15 cellular contexts compared by ENCODE assay signal in the genomic region with DNA sequence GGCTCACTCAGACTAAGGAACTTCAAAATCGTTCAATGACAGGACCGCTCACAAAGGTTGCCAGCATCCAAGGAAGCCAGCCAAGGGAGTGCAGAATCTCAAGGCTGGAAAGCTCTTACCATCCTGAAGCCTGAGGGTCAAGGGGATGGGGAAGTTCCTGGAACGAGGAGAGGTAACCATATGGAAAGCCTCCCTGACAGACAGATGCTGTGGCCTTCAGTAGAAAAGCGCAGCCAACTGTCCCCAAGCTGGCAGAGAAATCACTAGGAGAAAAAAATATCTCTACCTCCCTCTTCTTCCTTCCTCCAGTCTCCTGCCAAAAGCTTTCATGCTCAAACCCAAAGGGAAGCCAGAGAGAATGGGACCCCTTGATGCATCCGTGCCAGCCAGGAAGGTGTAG.
"Had no signal": no experiment of that assay in that cellular context is flagged by ENCODE, and none has a peak within 500 bp of the region (broad histone marks: within the 10 kb centered on the region; RNA-seq: fewer than 3 reads in every experiment).

No MANE protein-coding gene starts in this region.

- DNase-seq: activated CD4-positive, alpha-beta memory T cell treated with anti-CD3 and anti-CD28 coated beads, Interleukin-2, amount 10 ng/mL, durations not matched to agents 7 days and 5 days; activated CD4-positive, alpha-beta T cell treated with anti-CD3 and anti-CD28 coated beads for 36 hours; activated naive CD4-positive, alpha-beta T cell treated with anti-CD3 and anti-CD28 coated beads, Interleukin-2, amount 50 U/mL, for 16 hours; activated T-cell treated with anti-CD3 and anti-CD28 coated beads, Interleukin-2, amount 50 U/mL, for 24 hours; cortex of kidney; effector CD4-positive, alpha-beta T cell; esophagus squamous epithelium; hypothalamus; ovary; stimulated activated CD4-positive, alpha-beta T cell treated with anti-CD3 and anti-CD28 coated beads, Interleukin-4, amount 100 ng/mL, for 1 hour; stimulated activated naive CD4-positive, alpha-beta T cell; T-helper 17 cell; upper lobe of left lung; WERI-Rb-1 had no signal

- H3K4me3 Mint-ChIP-seq: activated CD4-positive, alpha-beta memory T cell treated with anti-CD3 and anti-CD28 coated beads, Interleukin-2, amount 10 ng/mL, durations not matched to agents 7 days and 5 days; activated CD4-positive, alpha-beta T cell treated with anti-CD3 and anti-CD28 coated beads for 36 hours; activated T-cell treated with anti-CD3 and anti-CD28 coated beads, Interleukin-2, amount 50 U/mL, for 24 hours; neural progenitor cell; T-helper 17 cell had no signal

- H3K4me2 ChIP-seq: neural progenitor cell had no signal

- ATAC-seq: activated CD4-positive, alpha-beta T cell treated with anti-CD3 and anti-CD28 coated beads for 36 hours; T-helper 17 cell had no signal

- H3K27ac Mint-ChIP-seq: activated CD4-positive, alpha-beta memory T cell treated with anti-CD3 and anti-CD28 coated beads, Interleukin-2, amount 10 ng/mL, durations not matched to agents 7 days and 5 days; activated CD4-positive, alpha-beta T cell treated with anti-CD3 and anti-CD28 coated beads for 36 hours; activated T-cell treated with anti-CD3 and anti-CD28 coated beads, Interleukin-2, amount 50 U/mL, for 24 hours; neural progenitor cell; T-helper 17 cell had no signal

- H3K36me3 ChIP-seq: esophagus squamous epithelium, neural progenitor cell, ovary, upper lobe of left lung, WERI-Rb-1 had no signal

- H3K27me3 ChIP-seq: esophagus squamous epithelium, neural progenitor cell, ovary, upper lobe of left lung had no signal

- H3K36me3 Mint-ChIP-seq: neural progenitor cell had no signal

- H3K9me3 ChIP-seq: esophagus squamous epithelium, ovary, upper lobe of left lung had no signal

- H3K27ac ChIP-seq: esophagus squamous epithelium, neural progenitor cell, ovary, WERI-Rb-1 had no signal

- H3K9me3 Mint-ChIP-seq: activated CD4-positive, alpha-beta memory T cell treated with anti-CD3 and anti-CD28 coated beads, Interleukin-2, amount 10 ng/mL, durations not matched to agents 7 days and 5 days; activated T-cell treated with anti-CD3 and anti-CD28 coated beads, Interleukin-2, amount 50 U/mL, for 24 hours; neural progenitor cell had no signal

- H3K4me3 ChIP-seq: esophagus squamous epithelium, neural progenitor cell, ovary, upper lobe of left lung had no signal

- H3K4me1 Mint-ChIP-seq: activated CD4-positive, alpha-beta memory T cell treated with anti-CD3 and anti-CD28 coated beads, Interleukin-2, amount 10 ng/mL, durations not matched to agents 7 days and 5 days; activated CD4-positive, alpha-beta T cell treated with anti-CD3 and anti-CD28 coated beads for 36 hours had no signal

- H3K9ac ChIP-seq: neural progenitor cell had no signal
